ENCODE assay signal across 15 cellular contexts in the genomic region with DNA sequence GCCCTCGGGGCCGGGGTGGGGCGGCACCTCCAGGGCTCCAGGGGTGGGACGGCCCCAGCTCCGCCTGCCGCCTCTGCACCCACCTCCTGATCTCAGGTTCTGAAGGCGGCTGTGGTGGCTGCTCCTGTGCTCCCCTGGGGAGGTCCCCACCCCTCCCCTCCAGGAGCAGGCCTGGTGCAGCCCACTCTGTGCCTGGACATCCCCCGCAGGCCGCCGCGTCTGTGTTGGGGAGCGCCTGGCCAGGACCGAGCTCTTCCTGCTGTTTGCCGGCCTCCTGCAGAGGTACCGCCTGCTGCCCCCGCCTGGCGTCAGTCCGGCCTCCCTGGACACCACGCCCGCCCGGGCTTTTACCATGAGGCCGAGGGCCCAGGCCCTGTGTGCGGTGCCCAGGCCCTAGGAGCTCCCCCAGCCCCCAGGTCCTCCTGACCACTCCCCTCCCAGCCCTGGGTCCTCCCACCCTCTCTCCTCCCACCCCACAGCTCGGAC. TPM values are rescaled to one million over a fixed set of nuclear protein-coding genes. Genes with fewer than 3 reads are reported as not detected.
DNase-seq lines count a peak whose midpoint lies in the region; ATAC-seq and TF ChIP-seq lines count a peak whose summit lies in the region.
"Had no signal": no experiment of that assay in that cellular context is flagged by ENCODE, and none has a peak within 500 bp of the region (broad histone marks: within the 10 kb centered on the region; RNA-seq: fewer than 3 reads in every experiment).

No MANE protein-coding gene starts in this region.

- peaks cover 20% of the 10 kb centered on the region; the same call in 1 of the 2 replicates for H4K20me1 ChIP-seq in Karpas-422 (ENCODE audit: insufficient read depth, low read depth, low read length)

- H3K27me3 ChIP-seq in Karpas-422 (ENCODE audit: low read length) = no peaks in the 10 kb centered on the region

- H3K27ac Mint-ChIP-seq in activated CD4-positive, alpha-beta memory T cell treated with anti-CD3 and anti-CD28 coated beads for 36 hours = no peak overlapping the region
- H3K27ac Mint-ChIP-seq: activated CD4-positive, alpha-beta memory T cell treated with anti-CD3 and anti-CD28 coated beads, Interleukin-2, amount 10 ng/mL, durations not matched to agents 7 days and 5 days; CD4-positive, CD25-positive, alpha-beta regulatory T cell had no signal

- H3K9me3 ChIP-seq in Karpas-422 (ENCODE audit: low read length) = no peaks in the 10 kb centered on the region
- H3K9me3 ChIP-seq: upper lobe of left lung had no signal

- H3K27ac ChIP-seq in Karpas-422 (ENCODE audit: low read length) = no peak overlapping the region
- H3K27ac ChIP-seq: upper lobe of left lung had no signal

- TF ChIP-seq CTCF in cardiac fibroblast (IDR thresholded peaks at IDR 0.05; ENCODE audit: low read depth, low read length) (no peak), omental fat pad (IDR thresholded peaks at IDR 0.05) (no peak)

- POLR2A ChIA-PET in activated CD4-positive, alpha-beta memory T cell treated with anti-CD3 and anti-CD28 coated beads for 36 hours (lab: Charles Lee) = no interaction called here

- peak; percentile 20 for ATAC-seq in omental fat pad (ENCODE audit: low FRiP score)
- ATAC-seq in HG03097 (IDR thresholded peaks at IDR 0.05; ENCODE audit: low FRiP score, unreplicated experiment) = no peak

- H3K4me1 ChIP-seq in Karpas-422 (ENCODE audit: low read length) = peaks cover 12% of the 10 kb centered on the region; the same call in 1 of the 2 replicates

- no peaks in the 10 kb centered on the region for H3K9me3 Mint-ChIP-seq in activated CD4-positive, alpha-beta memory T cell treated with anti-CD3 and anti-CD28 coated beads for 36 hours
- H3K9me3 Mint-ChIP-seq: activated CD4-positive, alpha-beta memory T cell treated with anti-CD3 and anti-CD28 coated beads, Interleukin-2, amount 10 ng/mL, durations not matched to agents 7 days and 5 days had no signal

- H3K4me1 Mint-ChIP-seq in activated CD4-positive, alpha-beta memory T cell treated with anti-CD3 and anti-CD28 coated beads for 36 hours (ENCODE audit: low read depth) = no peaks in the 10 kb centered on the region

- H3K36me3 ChIP-seq in Karpas-422 (ENCODE audit: insufficient read depth, low read length) = no peaks in the 10 kb centered on the region
- H3K36me3 ChIP-seq: upper lobe of left lung had no signal

- no peaks in the 10 kb centered on the region for H3K79me2 ChIP-seq in Karpas-422 (ENCODE audit: low read length)

- H3K4me3 ChIP-seq in Karpas-422 (ENCODE audit: low read length) = no peak overlapping the region
- H3K4me3 ChIP-seq in cardiac fibroblast (replicated peaks in 1 of 2; ENCODE audit: low read depth in 2 of 2, low read length in 2 of 2) = peak overlapping the region in 1 of 2 donors; percentile 2
- H3K4me3 ChIP-seq: upper lobe of left lung had no signal

- H3K27me3 Mint-ChIP-seq in activated CD4-positive, alpha-beta memory T cell treated with anti-CD3 and anti-CD28 coated beads for 36 hours = no peaks in the 10 kb centered on the region
- H3K27me3 Mint-ChIP-seq: activated CD4-positive, alpha-beta memory T cell treated with anti-CD3 and anti-CD28 coated beads, Interleukin-2, amount 10 ng/mL, durations not matched to agents 7 days and 5 days had no signal

- CTCF ChIA-PET in activated CD4-positive, alpha-beta memory T cell treated with anti-CD3 and anti-CD28 coated beads for 36 hours (lab: Charles Lee) = interaction anchor here (2.2 kb wide), 1 partner anchor 77 kb away, joined by 11 read pairs; no protein-coding TSS in a partner anchor

- peak overlapping the region; percentile 6; the same call in 1 of the 2 replicates for H3K9ac ChIP-seq in Karpas-422 (ENCODE audit: low read length)

- no peaks in the 10 kb centered on the region for H3K9me2 ChIP-seq in Karpas-422 (replicated peaks; ENCODE audit: insufficient read depth, low read length)

- intact Hi-C loops in activated CD4-positive, alpha-beta memory T cell treated with anti-CD3 and anti-CD28 coated beads for 36 hours (cut with micrococcal nuclease) = no loop called here

- no peak overlapping the region for H3K4me2 ChIP-seq in Karpas-422 (ENCODE audit: low read depth, low read length, poor library complexity, severe bottlenecking)

- no peak overlapping the region for H2AFZ ChIP-seq in Karpas-422 (ENCODE audit: low read length)

- H3K4me3 Mint-ChIP-seq in activated CD4-positive, alpha-beta memory T cell treated with anti-CD3 and anti-CD28 coated beads for 36 hours = no peak overlapping the region
- H3K4me3 Mint-ChIP-seq: activated CD4-positive, alpha-beta memory T cell treated with anti-CD3 and anti-CD28 coated beads, Interleukin-2, amount 10 ng/mL, durations not matched to agents 7 days and 5 days; CD4-positive, CD25-positive, alpha-beta regulatory T cell had no signal

- no peaks in the 10 kb centered on the region for H3K36me3 Mint-ChIP-seq in activated CD4-positive, alpha-beta memory T cell treated with anti-CD3 and anti-CD28 coated beads for 36 hours
- H3K36me3 Mint-ChIP-seq: CD4-positive, CD25-positive, alpha-beta regulatory T cell had no signal

- DNase-seq in ELF-1 (ENCODE audit: low read depth, low spot score) (peak; percentile 51), Karpas-422 (no peak), cardiac fibroblast (ENCODE audit: low read depth in 2 of 2) (peak; percentile 26 to 52), omental fat pad (ENCODE audit: low spot score) (no peak), GM19238 (ENCODE audit: insufficient read length, low spot score) (no peak)
- DNase-seq in activated CD4-positive, alpha-beta memory T cell treated with anti-CD3 and anti-CD28 coated beads for 36 hours = no peak
- DNase-seq: activated CD4-positive, alpha-beta memory T cell treated with anti-CD3 and anti-CD28 coated beads, Interleukin-2, amount 10 ng/mL, durations not matched to agents 7 days and 5 days; CD4-positive, CD25-positive, alpha-beta regulatory T cell; KBM-7; NCI-H1436; NCI-H524 treated with DMSO at 0.1 percent for 48 hours had no signal

RNA-seq across cellular contexts. Expression of a gene that starts 5.5 kb away (rescaled TPM):
- not detected in 2 replicates for total RNA-seq in Karpas-422 (2014; rRNA removed; shearing (Covaris generic); ENCODE audit: low replicate concordance)
- not detected for total RNA-seq in omental fat pad
- total RNA-seq in activated CD4-positive, alpha-beta memory T cell treated with anti-CD3 and anti-CD28 coated beads for 36 hours = not detected
- total RNA-seq: activated CD4-positive, alpha-beta memory T cell treated with anti-CD3 and anti-CD28 coated beads, Interleukin-2, amount 10 ng/mL, durations not matched to agents 7 days and 5 days; cardiac septum; CD4-positive, CD25-positive, alpha-beta regulatory T cell; renal cortical epithelial cell; upper lobe of left lung had no signal

RNA-seq across cellular contexts. Expression of a gene that starts 13.1 kb away (rescaled TPM):
- total RNA-seq in Karpas-422 (2014; rRNA removed; shearing (Covaris generic); ENCODE audit: low replicate concordance) = 14.5 and 20.5 TPM in 2 replicates
- total RNA-seq in omental fat pad = 10 to 100 TPM in 2 of 4 donors, 1 to 10 TPM in 2; 8.1 to 16.9 (median 10.0) TPM
- 10 to 100 TPM; 14.1 to 15.6 TPM for total RNA-seq in activated CD4-positive, alpha-beta memory T cell treated with anti-CD3 and anti-CD28 coated beads for 36 hours

RNA-seq across cellular contexts. Expression of a gene that starts 34.0 kb away (rescaled TPM):
- not detected in 2 replicates for total RNA-seq in Karpas-422 (2014; rRNA removed; shearing (Covaris generic); ENCODE audit: low replicate concordance)
- total RNA-seq in omental fat pad = 10 to 100 TPM in 3 of 4 donors, 1 to 10 TPM in 1; 6.7 to 21.7 (median 14.4) TPM
- 10 to 100 TPM; 14.1 to 16.1 TPM for total RNA-seq in activated CD4-positive, alpha-beta memory T cell treated with anti-CD3 and anti-CD28 coated beads for 36 hours

RNA-seq across cellular contexts. Expression of a gene that starts 55.9 kb away (rescaled TPM):
- 5.5 and 9.2 TPM in 2 replicates for total RNA-seq in Karpas-422 (2014; rRNA removed; shearing (Covaris generic); ENCODE audit: low replicate concordance)
- 10 to 100 TPM; 29.6 to 89.8 (median 56.9) TPM for total RNA-seq in omental fat pad
- total RNA-seq in activated CD4-positive, alpha-beta memory T cell treated with anti-CD3 and anti-CD28 coated beads for 36 hours = 1 to 10 TPM; 1.6 to 2.1 TPM

Comparison
In these comparisons a context has a peak if more than half of its experiments do, and no peak if none do; other contexts are left out.
1. DNase-seq: peak in ELF-1 (single experiment) and cardiac fibroblast (2 of 2); none in Karpas-422 (single experiment), omental fat pad (single experiment), GM19238 (single experiment) and activated CD4-positive, alpha-beta memory T cell treated with anti-CD3 and anti-CD28 coated beads for 36 hours (single experiment).